In genomic region chr2:178615969-178616368, GRCh38 we compare ENCODE assay signal across 31 cellular contexts.
"Had no signal": no experiment of that assay in that cellular context is flagged by ENCODE, and none has a peak within 500 bp of the region (broad histone marks: within the 10 kb centered on the region; RNA-seq: fewer than 3 reads in every experiment).

No MANE protein-coding gene starts in this region.

- H3K4me1 ChIP-seq: adrenal gland, body of pancreas, breast epithelium had no signal

- H3K36me3 ChIP-seq: adrenal gland, brain microvascular endothelial cell, breast epithelium had no signal

- DNase-seq: activated B cell treated with CpG ODN at 0.5 μM for 24 hours; activated CD4-positive, alpha-beta memory T cell treated with anti-CD3 and anti-CD28 coated beads for 36 hours; activated CD4-positive, alpha-beta T cell treated with anti-CD3 and anti-CD28 coated beads for 4 hours; activated CD4-positive, alpha-beta T cell treated with anti-CD3 and anti-CD28 coated beads, Interleukin-2, amount 50 U/mL, for 1 hour; activated CD4-positive, alpha-beta T cell treated with anti-CD3 and anti-CD28 coated beads, Interleukin-2, amount 50 U/mL, for 4 hours; activated CD4-positive, CD25-positive, alpha-beta regulatory T cell treated with anti-CD3 and anti-CD28 coated beads, Interleukin-2, amount 50 U/mL, for 72 hours; activated CD8-positive, alpha-beta memory T cell treated with anti-CD3 and anti-CD28 coated beads, Interleukin-2, amount 50 U/mL, for 4 hours; activated CD8-positive, alpha-beta T cell treated with anti-CD3 and anti-CD28 coated beads for 36 hours; activated effector memory CD4-positive, alpha-beta T cell treated with anti-CD3 and anti-CD28 coated beads, Interleukin-2, amount 50 U/mL, for 16 hours; activated gamma-delta T cell treated with Interleukin-2 at 50 U/mL for 16 hours; activated naive CD4-positive, alpha-beta T cell; activated naive CD4-positive, alpha-beta T cell treated with anti-CD3 and anti-CD28 coated beads for 36 hours; activated naive CD4-positive, alpha-beta T cell treated with anti-CD3 and anti-CD28 coated beads, Interleukin-2, amount 50 U/mL, for 16 hours; activated naive CD8-positive, alpha-beta T cell treated with anti-CD3 and anti-CD28 coated beads for 36 hours; activated T-cell treated with anti-CD3 and anti-CD28 coated beads for 4 hours; activated T-cell treated with anti-CD3 and anti-CD28 coated beads, Interleukin-2, amount 50 U/mL, for 1 hour; activated T-cell treated with anti-CD3 and anti-CD28 coated beads, Interleukin-2, amount 50 U/mL, for 4 hours; activated T-cell treated with anti-CD3 and anti-CD28 coated beads, Interleukin-2, amount 50 U/mL, for 72 hours; adrenal gland; amniotic stem cell; aorta; body of pancreas; brain microvascular endothelial cell; central memory CD4-positive, alpha-beta T cell; T-helper 1 cell; T-helper 2 cell; T-helper 9 cell had no signal

- H3K9me3 ChIP-seq: adrenal gland, body of pancreas, breast epithelium had no signal

- H3K27ac ChIP-seq: adrenal gland, body of pancreas, brain microvascular endothelial cell, breast epithelium, VCaP had no signal

- ATAC-seq: activated CD8-positive, alpha-beta T cell treated with anti-CD3 and anti-CD28 coated beads for 36 hours; activated naive CD4-positive, alpha-beta T cell treated with anti-CD3 and anti-CD28 coated beads, Interleukin-2, amount 50 U/mL, for 72 hours; activated T-cell treated with anti-CD3 and anti-CD28 coated beads, Interleukin-2, amount 50 U/mL, for 4 hours; activated T-cell treated with anti-CD3 and anti-CD28 coated beads, Interleukin-2, amount 50 U/mL, for 72 hours; activated T-helper 17 cell treated with anti-CD3 and anti-CD28 coated beads, Interleukin-2, amount 50 U/mL, for 72 hours; body of pancreas had no signal

- H3K27me3 ChIP-seq: adrenal gland, body of pancreas, brain microvascular endothelial cell, breast epithelium had no signal

- H3K4me3 ChIP-seq: adrenal gland, body of pancreas, breast epithelium had no signal
